ENCODE assay signal across 8 cellular contexts in the genomic region with DNA sequence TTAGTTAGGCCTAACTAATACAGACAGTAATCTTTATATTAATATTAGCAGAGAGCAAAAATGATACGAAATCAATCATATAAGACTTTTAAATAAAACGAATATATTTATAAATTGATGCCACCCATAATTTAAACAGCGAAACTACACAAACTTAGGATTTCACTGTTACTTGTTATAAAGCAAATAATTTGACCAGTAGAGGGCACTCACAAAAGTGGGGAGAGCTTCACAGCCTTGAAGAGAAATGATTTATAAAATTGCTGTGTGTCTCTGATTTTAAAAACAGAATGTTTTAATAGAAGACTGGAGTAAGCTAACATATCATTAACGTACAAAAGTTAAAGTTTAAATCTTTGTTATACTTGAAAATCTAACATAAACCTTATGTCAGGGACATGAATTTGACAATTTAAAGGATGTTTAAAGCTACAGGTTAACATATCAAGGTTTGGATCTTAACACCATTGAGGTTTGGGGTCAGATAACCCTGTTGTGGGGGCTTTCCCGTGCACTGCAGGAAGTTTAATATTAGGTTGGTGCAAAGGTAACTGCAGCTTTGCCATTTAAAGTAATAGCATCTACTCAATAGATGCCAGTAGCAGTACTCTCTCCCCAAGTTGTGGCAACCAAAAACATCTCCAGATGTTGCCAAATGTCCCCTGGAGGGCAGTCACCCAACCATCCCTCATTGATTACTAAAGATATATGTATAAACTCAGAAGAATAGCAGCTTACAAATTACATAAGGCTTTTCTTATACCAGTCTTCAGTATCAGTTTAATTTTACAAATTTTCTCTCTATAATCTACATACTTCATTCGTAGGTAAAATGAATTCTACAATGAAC. TPM values are rescaled to one million over a fixed set of nuclear protein-coding genes. Genes with fewer than 3 reads are reported as not detected.
DNase-seq lines count a peak whose midpoint lies in the region; ATAC-seq and TF ChIP-seq lines count a peak whose summit lies in the region.

No MANE protein-coding gene starts in this region.

- H3K36me3 ChIP-seq in prostate gland: no peaks in the 10 kb centered on the region

- no peaks in the 10 kb centered on the region for H3K27me3 ChIP-seq in prostate gland (replicated peaks; ENCODE audit: insufficient read depth)

- 44% methylated on average over 6 of the region's 6 CpGs for WGBS in prostate gland

- TF ChIP-seq CTCF in GM12864 (IDR thresholded peaks at IDR 0.05; ENCODE audit: low read depth, low read length, missing control alignments): peak; percentile 44
- TF ChIP-seq CTCF in fibroblast of pulmonary artery (IDR thresholded peaks at IDR 0.05; ENCODE audit: low read length, missing control alignments): peak; percentile 64
- peak; percentile 39 to 68 (median 61) for TF ChIP-seq CTCF in prostate gland (IDR thresholded peaks at IDR 0.05)

- no peaks in the 10 kb centered on the region for H3K4me1 ChIP-seq in prostate gland (replicated peaks)

- intact Hi-C loops in prostate gland (cut with DNase I): loop anchor here (10.0 kb wide), 1 partner anchor 47 kb away; the partner anchor contains the start of genes DNAI7 and ETFRF1

- DNase-seq in AG20443 (ENCODE audit: low spot score) (peak; percentile 45), GM12864 (ENCODE audit: low read depth) (no peak), HT1080 (ENCODE audit: low read depth) (peak; percentile 13), SW480 (ENCODE audit: low spot score) (peak; percentile 75), fibroblast of pulmonary artery (ENCODE audit: low read depth) (peak; percentile 76), prostate gland (ENCODE audit: low spot score) (no peak), COLO829 (ENCODE audit: low spot score) (no peak)

- H3K9me3 ChIP-seq in prostate gland: no peaks in the 10 kb centered on the region

- H3K4me3 ChIP-seq in GM12864 (ENCODE audit: low read depth, low read length) (no peak overlapping the region), fibroblast of pulmonary artery (replicated peaks; ENCODE audit: low read depth, low read length) (no peak overlapping the region), prostate gland (no peak overlapping the region)

- ATAC-seq in HG03045 (IDR thresholded peaks at IDR 0.05; ENCODE audit: unreplicated experiment): no peak

- no peak for TF ChIP-seq POLR2A in prostate gland (IDR thresholded peaks at IDR 0.05)

- H3K27ac ChIP-seq in prostate gland: no peak overlapping the region

RNA-seq across cellular contexts. Expression of gene KRAS, which starts 9.3 kb away (rescaled TPM):
- 7.7 and 11.2 TPM in 2 replicates for total RNA-seq in HT1080 (2014; rRNA removed; shearing (Covaris generic))
- polyA plus RNA-seq in HT1080 (2015; cell fraction: cytosol; rRNA removed): 22.6 and 25.9 TPM in 2 replicates
- 14.4 and 15.3 TPM in 2 replicates for polyA plus RNA-seq in HT1080 (2015; cell fraction: nucleus; rRNA removed)
- 10 to 100 TPM; 12.1 to 19.1 TPM for total RNA-seq in prostate gland

RNA-seq across cellular contexts. Expression of gene ETFRF1, which starts 46.4 kb away (rescaled TPM):
- total RNA-seq in HT1080 (2014; rRNA removed; shearing (Covaris generic)): 6.5 and 7.6 TPM in 2 replicates
- 26.9 and 30.7 TPM in 2 replicates for polyA plus RNA-seq in HT1080 (2015; cell fraction: cytosol; rRNA removed)
- 10.2 and 16.7 TPM in 2 replicates for polyA plus RNA-seq in HT1080 (2015; cell fraction: nucleus; rRNA removed)
- 10 to 100 TPM; 23.1 to 39.3 TPM for total RNA-seq in prostate gland

RNA-seq across cellular contexts. Expression of gene DNAI7, which starts 46.4 kb away (rescaled TPM):
- total RNA-seq in HT1080 (2014; rRNA removed; shearing (Covaris generic)): not detected in 2 replicates
- polyA plus RNA-seq in HT1080 (2015; cell fraction: cytosol; rRNA removed): 0.03 and 0.09 TPM in 2 replicates
- polyA plus RNA-seq in HT1080 (2015; cell fraction: nucleus; rRNA removed): 0.07 and 0.08 TPM in 2 replicates
- total RNA-seq in prostate gland: 1 to 10 TPM; 1.5 to 3.8 TPM

Comparison
In these comparisons a context has a peak if more than half of its experiments do, and no peak if none do; other contexts are left out.
1. DNase-seq: peak in AG20443 (single experiment), HT1080 (single experiment), SW480 (single experiment) and fibroblast of pulmonary artery (single experiment); none in GM12864 (single experiment), prostate gland (single experiment) and COLO829 (single experiment).
2. Peak in every context shown above with its lines, with median percentiles within 50 percentile points of each other: CTCF ChIP-seq.